8 cellular contexts compared by ENCODE assay signal in genomic region chr13:30307966-30308290, GRCh38. TPM values are rescaled to one million over a fixed set of nuclear protein-coding genes. Genes with fewer than 3 reads are reported as not detected.
DNase-seq lines count a peak whose midpoint lies in the region; ATAC-seq and TF ChIP-seq lines count a peak whose summit lies in the region.

No MANE protein-coding gene starts in this region.

- peak overlapping the region; percentile 30 for H3K27ac Mint-ChIP-seq in activated CD4-positive, alpha-beta T cell treated with anti-CD3 and anti-CD28 coated beads, Interleukin-2, amount 10 ng/mL, durations not matched to agents 24 days and 14 days
- no peak overlapping the region for H3K27ac Mint-ChIP-seq in activated naive CD8-positive, alpha-beta T cell treated with anti-CD3 and anti-CD28 coated beads for 36 hours

- no peaks in the 10 kb centered on the region for H3K27me3 Mint-ChIP-seq in activated CD4-positive, alpha-beta T cell treated with anti-CD3 and anti-CD28 coated beads, Interleukin-2, amount 10 ng/mL, durations not matched to agents 24 days and 14 days
- no peaks in the 10 kb centered on the region for H3K27me3 Mint-ChIP-seq in activated naive CD8-positive, alpha-beta T cell treated with anti-CD3 and anti-CD28 coated beads for 36 hours

- ATAC-seq in thoracic aorta (ENCODE audit: insufficient number of reproducible peaks, low FRiP score, low read depth) (no peak), GM21528 (IDR thresholded peaks at IDR 0.05; ENCODE audit: low FRiP score, unreplicated experiment) (no peak)

- H3K27ac ChIP-seq in layer of hippocampus (ENCODE audit: low read depth, low read length), result peak overlapping the region; percentile 95
- H3K27ac ChIP-seq in thoracic aorta, result peak overlapping the region in 1 of 2 donors; percentile 91

- H3K9me3 ChIP-seq in thoracic aorta, result no peaks in the 10 kb centered on the region

- peak overlapping the region; percentile 89 for H3K4me3 Mint-ChIP-seq in activated CD4-positive, alpha-beta T cell treated with anti-CD3 and anti-CD28 coated beads, Interleukin-2, amount 10 ng/mL, durations not matched to agents 24 days and 14 days
- H3K4me3 Mint-ChIP-seq in activated naive CD8-positive, alpha-beta T cell treated with anti-CD3 and anti-CD28 coated beads for 36 hours, result peak overlapping the region; percentile 82

- peaks cover 41% of the 10 kb centered on the region for H3K4me1 Mint-ChIP-seq in activated CD4-positive, alpha-beta T cell treated with anti-CD3 and anti-CD28 coated beads, Interleukin-2, amount 10 ng/mL, durations not matched to agents 24 days and 14 days
- peaks cover 12% of the 10 kb centered on the region for H3K4me1 Mint-ChIP-seq in activated naive CD8-positive, alpha-beta T cell treated with anti-CD3 and anti-CD28 coated beads for 36 hours

- H3K9me3 Mint-ChIP-seq in activated CD4-positive, alpha-beta T cell treated with anti-CD3 and anti-CD28 coated beads, Interleukin-2, amount 10 ng/mL, durations not matched to agents 24 days and 14 days, result no peaks in the 10 kb centered on the region
- no peaks in the 10 kb centered on the region for H3K9me3 Mint-ChIP-seq in activated naive CD8-positive, alpha-beta T cell treated with anti-CD3 and anti-CD28 coated beads for 36 hours

- peaks cover 6% of the 10 kb centered on the region for H3K36me3 Mint-ChIP-seq in activated CD4-positive, alpha-beta T cell treated with anti-CD3 and anti-CD28 coated beads, Interleukin-2, amount 10 ng/mL, durations not matched to agents 24 days and 14 days (ENCODE audit: low read depth)
- no peaks in the 10 kb centered on the region for H3K36me3 Mint-ChIP-seq in activated naive CD8-positive, alpha-beta T cell treated with anti-CD3 and anti-CD28 coated beads for 36 hours

- H3K4me1 ChIP-seq in thoracic aorta (ENCODE audit: control insufficient read depth in 1 of 2, low read depth in 2 of 2), result peaks cover 8 to 46% of the 10 kb centered on the region in 2 donors

- no peaks in the 10 kb centered on the region for H3K36me3 ChIP-seq in thoracic aorta

- intact Hi-C loops in activated CD4-positive, alpha-beta T cell treated with anti-CD3 and anti-CD28 coated beads, Interleukin-2, amount 10 ng/mL, durations not matched to agents 24 days and 14 days (cut with micrococcal nuclease), result loop anchor here (1.0 to 10.0 kb wide), 10 partner anchors 53 to 854 kb away; partner anchors contain the start of genes HSPH1, UBL3 and USPL1

- H3K4me3 ChIP-seq in thoracic aorta, result peak overlapping the region; percentile 97

- DNase-seq in activated CD4-positive, alpha-beta T cell treated with anti-CD3 and anti-CD28 coated beads, Interleukin-2, amount 10 ng/mL, durations not matched to agents 24 days and 14 days, result no peak
- no peak for DNase-seq in activated CD4-positive, alpha-beta T cell treated with anti-CD3 and anti-CD28 coated beads, Interleukin-2, amount 50 U/mL, for 4 hours
- no peak for DNase-seq in activated naive CD8-positive, alpha-beta T cell treated with anti-CD3 and anti-CD28 coated beads for 36 hours
- DNase-seq in thoracic aorta (ENCODE audit: low spot score) (no peak), nucleus accumbens (lab: John Stamatoyannopoulos, UW) (no peak), cerebellar nuclear complex (lab: John Stamatoyannopoulos, UW) (no peak)

- no peak for TF ChIP-seq CTCF in thoracic aorta (IDR thresholded peaks at IDR 0.05)

- no peaks in the 10 kb centered on the region for H3K27me3 ChIP-seq in layer of hippocampus (ENCODE audit: control insufficient read depth, insufficient read depth, low read length)
- no peaks in the 10 kb centered on the region for H3K27me3 ChIP-seq in thoracic aorta (replicated peaks; ENCODE audit: insufficient read depth)

RNA-seq across cellular contexts. Expression of gene KATNAL1, which starts 0.6 kb away (rescaled TPM):
- total RNA-seq in activated CD4-positive, alpha-beta T cell treated with anti-CD3 and anti-CD28 coated beads, Interleukin-2, amount 10 ng/mL, durations not matched to agents 24 days and 14 days, result 7.5 and 9.0 TPM in 2 replicates
- total RNA-seq in activated naive CD8-positive, alpha-beta T cell treated with anti-CD3 and anti-CD28 coated beads for 36 hours, result 1 to 10 TPM; 6.7 to 6.9 TPM
- total RNA-seq in thoracic aorta, result 10 to 100 TPM; 13.7 to 19.1 TPM
